In genomic region chr18:45373286-45373880, GRCh38 we compare ENCODE assay signal across 23 cellular contexts.
A peak's percentile ranks its signal among the peaks of the same experiment; 100 is the strongest.
DNase-seq lines count a peak whose midpoint lies in the region; ATAC-seq and TF ChIP-seq lines count a peak whose summit lies in the region.
"Had no signal": no experiment of that assay in that cellular context is flagged by ENCODE, and none has a peak within 500 bp of the region (broad histone marks: within the 10 kb centered on the region; RNA-seq: fewer than 3 reads in every experiment).

No MANE protein-coding gene starts in this region.

- H2AFZ ChIP-seq in GM23338, result no peak overlapping the region

- H3K27ac ChIP-seq in DOHH2 (ENCODE audit: low read depth, low read length) (peak overlapping the region; percentile 50), GM23338 (ENCODE audit: low read depth) (no peak overlapping the region), endodermal cell (ENCODE audit: low read depth, low read length) (no peak overlapping the region)
- H3K27ac ChIP-seq: coronary artery, heart right ventricle, lower lobe of right lung, ovary, right atrium auricular region, spleen had no signal

- no peak overlapping the region for H3K9ac ChIP-seq in endodermal cell (ENCODE audit: extremely low read depth, low read length, poor library complexity, severe bottlenecking)

- no peaks in the 10 kb centered on the region for H3K9me2 ChIP-seq in DOHH2 (replicated peaks; ENCODE audit: control insufficient read depth, low read length)
- no peaks in the 10 kb centered on the region for H3K9me2 ChIP-seq in GM23338 (ENCODE audit: insufficient read depth)

- H3K27ac Mint-ChIP-seq in naive B cell (peak overlapping the region in 3 of 6 donors; percentile 4 to 53 (median 28)), GM23338 (no peak overlapping the region), endodermal cell (no peak overlapping the region)
- H3K27ac Mint-ChIP-seq: effector memory CD8-positive, alpha-beta T cell had no signal

- H3K4me2 ChIP-seq in DOHH2 (ENCODE audit: low read length) (peak overlapping the region; percentile 46), GM23338 (no peak overlapping the region)

- H3K4me1 ChIP-seq in DOHH2 (ENCODE audit: control insufficient read depth, low read length) (peaks cover 38% of the 10 kb centered on the region), GM23338 (ENCODE audit: insufficient read depth) (no peaks in the 10 kb centered on the region; the same call in 1 of the 2 replicates), endodermal cell (ENCODE audit: control insufficient read depth, insufficient read depth, low read length) (peaks cover 6% of the 10 kb centered on the region)
- H3K4me1 ChIP-seq: lower lobe of right lung had no signal

- no peak for TF ChIP-seq CTCF in DOHH2 (IDR thresholded peaks at IDR 0.05; ENCODE audit: low read depth, low read length, poor library complexity, severe bottlenecking)
- no peak for TF ChIP-seq CTCF in GM23338 (conservative IDR thresholded peaks at IDR 0.05; ENCODE audit: low read depth in 2 of 2)
- no peak for TF ChIP-seq CTCF in endodermal cell (conservative IDR thresholded peaks at IDR 0.05)

- H3K4me3 Mint-ChIP-seq in naive B cell, result peak overlapping the region in 2 of 8 donors; percentile 2 to 12
- H3K4me3 Mint-ChIP-seq in GM23338, result no peak overlapping the region
- no peak overlapping the region for H3K4me3 Mint-ChIP-seq in endodermal cell
- H3K4me3 Mint-ChIP-seq: effector memory CD8-positive, alpha-beta T cell had no signal

- H3K79me2 ChIP-seq in DOHH2 (ENCODE audit: control insufficient read depth, low read length), result no peaks in the 10 kb centered on the region
- H3K79me2 ChIP-seq in GM23338 (replicated peaks; ENCODE audit: insufficient read depth), result no peaks in the 10 kb centered on the region

- H3K36me3 Mint-ChIP-seq in naive B cell, result no peaks in the 10 kb centered on the region
- H3K36me3 Mint-ChIP-seq in GM23338 (ENCODE audit: low read depth), result no peaks in the 10 kb centered on the region
- no peaks in the 10 kb centered on the region for H3K36me3 Mint-ChIP-seq in endodermal cell (ENCODE audit: low read depth)

- H3F3A ChIP-seq in DOHH2 (ENCODE audit: control insufficient read depth, insufficient read depth), result no peaks in the 10 kb centered on the region
- H3F3A ChIP-seq in GM23338 (replicated peaks; ENCODE audit: low read depth), result no peaks in the 10 kb centered on the region

- H3K9me3 Mint-ChIP-seq in naive B cell, result peaks cover 0 to 1% (median 0%) of the 10 kb centered on the region in 7 donors
- no peaks in the 10 kb centered on the region for H3K9me3 Mint-ChIP-seq in GM23338
- H3K9me3 Mint-ChIP-seq in endodermal cell, result no peaks in the 10 kb centered on the region
- H3K9me3 Mint-ChIP-seq: effector memory CD8-positive, alpha-beta T cell had no signal

- no peaks in the 10 kb centered on the region for H3K9me3 ChIP-seq in DOHH2 (ENCODE audit: control insufficient read depth, insufficient read depth, low read length)
- H3K9me3 ChIP-seq in endodermal cell (ENCODE audit: control insufficient read depth, low read length), result no peaks in the 10 kb centered on the region
- H3K9me3 ChIP-seq: heart right ventricle, lower lobe of right lung, mucosa of descending colon, ovary, right atrium auricular region, spleen had no signal

- ATAC-seq in naive B cell (ENCODE audit: low read depth in 2 of 2) (peak; percentile 60 to 77), GM23338 (no peak), GM21723 (IDR thresholded peaks at IDR 0.05; ENCODE audit: unreplicated experiment) (no peak)
- ATAC-seq: effector memory CD8-positive, alpha-beta T cell; heart right ventricle; lower lobe of right lung; mucosa of descending colon had no signal

- DNase-seq in MV-4-11 (lab: John Stamatoyannopoulos, UW) (peak; percentile 80), SKM-1 (lab: John Stamatoyannopoulos, UW; ENCODE audit: unreplicated experiment) (peak; percentile 71), naive B cell (no peak), GM23338 (ENCODE audit: low spot score) (no peak), endodermal cell (no peak), HuH-7 (ENCODE audit: low spot score) (no peak)
- DNase-seq: activated CD4-positive, alpha-beta T cell treated with anti-CD3 and anti-CD28 coated beads for 4 hours; activated gamma-delta T cell; activated T-cell treated with anti-CD3 and anti-CD28 coated beads, Interleukin-2, amount 50 U/mL, for 1 hour; effector memory CD8-positive, alpha-beta T cell; heart right ventricle; lower lobe of right lung; mucosa of descending colon; NCI-H1092 treated with DMSO at 0.1 percent for 48 hours; NCI-H187 treated with DMSO at 0.1 percent for 48 hours; ovary; Right ventricle myocardium superior; spleen; trophoblast cell had no signal

- H3K4me3 ChIP-seq in DOHH2 (ENCODE audit: low read length), result peak overlapping the region; percentile 26; the same call in 1 of the 2 replicates
- H3K4me3 ChIP-seq in GM23338, result no peak overlapping the region
- H3K4me3 ChIP-seq in endodermal cell (ENCODE audit: low read length), result no peak overlapping the region
- H3K4me3 ChIP-seq: coronary artery, heart right ventricle, lower lobe of right lung, mucosa of descending colon, ovary, right atrium auricular region, spleen had no signal

- peaks cover 0 to 19% (median 17%) of the 10 kb centered on the region in 3 donors for H3K27me3 Mint-ChIP-seq in naive B cell
- peaks cover 3% of the 10 kb centered on the region for H3K27me3 Mint-ChIP-seq in GM23338 (ENCODE audit: insufficient read depth, low read depth, poor library complexity)
- peaks cover 36% of the 10 kb centered on the region for H3K27me3 Mint-ChIP-seq in endodermal cell (ENCODE audit: insufficient read depth)

- H4K20me1 ChIP-seq in DOHH2 (ENCODE audit: control insufficient read depth, insufficient read depth, low read depth, low read length), result no peaks in the 10 kb centered on the region
- no peaks in the 10 kb centered on the region for H4K20me1 ChIP-seq in GM23338 (replicated peaks; ENCODE audit: insufficient read depth)

- 88 to 93% methylated on average over 2 to 3 of the region's 3 CpGs for WGBS in endodermal cell (ENCODE audit: insufficient coverage in 1 of 2, insufficient read length in 1 of 2), 2 experiments

- H3K27me3 ChIP-seq in DOHH2 (ENCODE audit: control insufficient read depth, low read length) (peaks cover 5% of the 10 kb centered on the region), GM23338 (ENCODE audit: insufficient read depth) (no peaks in the 10 kb centered on the region), endodermal cell (ENCODE audit: control insufficient read depth, insufficient read depth, low read length, poor library complexity, severe bottlenecking) (peaks cover 46% of the 10 kb centered on the region)
- H3K27me3 ChIP-seq: ovary, right atrium auricular region, spleen had no signal

- peaks cover 16 to 30% (median 18%) of the 10 kb centered on the region in 3 donors for H3K4me1 Mint-ChIP-seq in naive B cell
- H3K4me1 Mint-ChIP-seq in GM23338, result peaks cover 8% of the 10 kb centered on the region; the same call in 2 of the 3 replicates
- peaks cover 39% of the 10 kb centered on the region for H3K4me1 Mint-ChIP-seq in endodermal cell

- H3K36me3 ChIP-seq in DOHH2 (ENCODE audit: control insufficient read depth, low read length) (no peaks in the 10 kb centered on the region), GM23338 (ENCODE audit: insufficient read depth) (no peaks in the 10 kb centered on the region), endodermal cell (ENCODE audit: control insufficient read depth, insufficient read depth, low read length) (no peaks in the 10 kb centered on the region)
- H3K36me3 ChIP-seq: heart right ventricle, lower lobe of right lung, ovary, right atrium auricular region, spleen had no signal

Comparison
In these comparisons a context has a peak if more than half of its experiments do, and no peak if none do; other contexts are left out.
1. DNase-seq: peak in MV-4-11 (single experiment) and SKM-1 (single experiment); none in naive B cell (single experiment), GM23338 (single experiment), endodermal cell (single experiment) and HuH-7 (single experiment).
2. ATAC-seq: peak in naive B cell (2 of 2); none in GM23338 (single experiment) and GM21723 (single experiment).